26 cellular contexts compared by ENCODE assay signal in the genomic region with DNA sequence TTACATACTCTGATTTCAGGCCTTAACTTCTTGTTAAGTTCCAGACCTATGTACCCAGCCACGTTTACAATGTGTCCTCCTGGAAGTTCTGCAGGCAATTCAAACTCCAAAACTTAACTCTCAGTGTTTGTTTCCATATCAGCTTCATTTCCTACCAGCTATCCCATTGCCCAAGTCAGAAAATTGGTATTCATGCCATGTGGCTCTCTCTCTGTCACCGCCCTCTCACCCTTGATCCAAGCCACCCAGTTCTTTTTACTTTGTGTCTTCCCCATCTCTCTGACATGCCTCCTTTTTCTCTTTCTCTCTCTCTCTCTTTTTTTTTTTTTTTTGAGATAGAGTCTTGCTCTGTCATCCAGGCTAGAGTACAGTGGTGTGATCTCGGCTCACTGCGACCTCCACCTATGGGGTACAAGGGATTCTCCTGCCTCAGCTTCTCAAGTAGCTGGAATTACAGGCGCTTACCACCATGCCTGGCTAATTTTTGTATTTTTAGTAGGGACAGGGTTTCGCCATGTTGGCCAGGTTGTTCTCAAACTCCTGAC. TPM values are rescaled to one million over a fixed set of nuclear protein-coding genes. Genes with fewer than 3 reads are reported as not detected.
DNase-seq lines count a peak whose midpoint lies in the region; ATAC-seq, FAIRE-seq and TF ChIP-seq lines count a peak whose summit lies in the region.
"Had no signal": no experiment of that assay in that cellular context is flagged by ENCODE, and none has a peak within 500 bp of the region (broad histone marks: within the 10 kb centered on the region; RNA-seq: fewer than 3 reads in every experiment).

No MANE protein-coding gene starts in this region.

- H3K9me3 ChIP-seq in fibroblast of lung (ENCODE audit: control insufficient read depth, insufficient read depth, low read depth, low read length) (no peaks in the 10 kb centered on the region), MG63 (no peaks in the 10 kb centered on the region)
- H3K9me3 ChIP-seq: BLaER1, Caco-2, SK-N-SH had no signal

- no peak for FAIRE-seq in GM12891 (lab: Jason Lieb, UNC)
- FAIRE-seq: GM12878, HTR-8/SVneo had no signal

- H3K4me1 ChIP-seq in fibroblast of lung (ENCODE audit: control insufficient read depth, extremely low read depth, insufficient read depth, low read length): peaks cover 6% of the 10 kb centered on the region
- H3K4me1 ChIP-seq: BLaER1 had no signal

- H3K4me3 ChIP-seq in fibroblast of lung (replicated peaks in 1 of 4; ENCODE audit: control extremely low read depth in 1 of 4, insufficient read depth in 1 of 4, low read depth in 3 of 4, low read length in 4 of 4): no peak overlapping the region
- no peak overlapping the region for H3K4me3 ChIP-seq in MG63
- H3K4me3 ChIP-seq: BLaER1, GM12878 had no signal

- TF ChIP-seq CTCF in C4-2B (conservative IDR thresholded peaks at IDR 0.05) (no peak), fibroblast of lung (conservative IDR thresholded peaks at IDR 0.05 in 1 of 2, IDR thresholded peaks at IDR 0.05 in 1 of 2; ENCODE audit: low read depth in 1 of 2, low read length in 2 of 2) (no peak)

- DNase-seq in T-helper 1 cell (no peak), OCI-M1 (lab: John Stamatoyannopoulos, UW) (peak; percentile 31), fibroblast of lung (ENCODE audit: low read depth in 2 of 2) (no peak), GM12891 (ENCODE audit: insufficient read length, low spot score) (no peak), MG63 (no peak)
- no peak for DNase-seq in activated T-cell treated with anti-CD3 and anti-CD28 coated beads, Interleukin-2, amount 50 U/mL, for 72 hours
- DNase-seq: 8988T; Caco-2; CD4-positive, alpha-beta memory T cell; GDM1; KG1; NCI-H1105; NCI-H1436 treated with DMSO at 0.1 percent for 48 hours; NCI-H187 treated with DMSO at 0.1 percent for 48 hours; NCI-H2171 treated with DMSO at 0.1 percent for 48 hours; NCI-H345; NCI-H510A treated with DMSO at 0.1 percent for 48 hours; NCI-H748 treated with DMSO at 0.1 percent for 48 hours; PC-3; SK-N-SH; SW 1271 had no signal

- H3K27me3 Mint-ChIP-seq in T-helper 1 cell treated with Interleukin-12 subunit alpha and Interleukin-12 subunit beta and Interleukin-4 antibody, amounts not matched to agents 30 μg/mL and 1 μg/mL, for 36 hours (ENCODE audit: low read depth): no peaks in the 10 kb centered on the region
- no peaks in the 10 kb centered on the region for H3K27me3 Mint-ChIP-seq in activated T-cell treated with anti-CD3 and anti-CD28 coated beads, Interleukin-2, amount 50 U/mL, for 72 hours (ENCODE audit: low read depth)
- H3K27me3 Mint-ChIP-seq: CD4-positive, alpha-beta memory T cell had no signal

- no peak overlapping the region for H3K9ac ChIP-seq in fibroblast of lung (ENCODE audit: insufficient read depth, low read length)
- H3K9ac ChIP-seq: BLaER1, SK-N-SH had no signal

- H4K20me1 ChIP-seq in fibroblast of lung (ENCODE audit: control insufficient read depth, extremely low read depth, insufficient read depth, low read length): no peaks in the 10 kb centered on the region
- H4K20me1 ChIP-seq: BLaER1 had no signal

- no peak overlapping the region for H3K4me2 ChIP-seq in fibroblast of lung (ENCODE audit: extremely low read depth, insufficient read depth, low read length)
- H3K4me2 ChIP-seq: BLaER1, SK-N-SH had no signal

- no peaks in the 10 kb centered on the region for H3K79me2 ChIP-seq in fibroblast of lung (ENCODE audit: control insufficient read depth, insufficient read depth, low read length)

- no peaks in the 10 kb centered on the region for H3K9me3 Mint-ChIP-seq in T-helper 1 cell treated with Interleukin-12 subunit alpha and Interleukin-12 subunit beta and Interleukin-4 antibody, amounts not matched to agents 30 μg/mL and 1 μg/mL, for 36 hours
- no peaks in the 10 kb centered on the region for H3K9me3 Mint-ChIP-seq in activated T-cell treated with anti-CD3 and anti-CD28 coated beads, Interleukin-2, amount 50 U/mL, for 72 hours
- H3K9me3 Mint-ChIP-seq: CD4-positive, alpha-beta memory T cell had no signal

- peak overlapping the region; percentile 4 for H2AFZ ChIP-seq in fibroblast of lung (ENCODE audit: low read length)

- H3K36me3 ChIP-seq in fibroblast of lung (ENCODE audit: control insufficient read depth, insufficient read depth, low read length) (no peaks in the 10 kb centered on the region), MG63 (no peaks in the 10 kb centered on the region)
- H3K36me3 ChIP-seq: BLaER1 had no signal

- peak overlapping the region; percentile 38 for H3K27ac Mint-ChIP-seq in T-helper 1 cell treated with Interleukin-12 subunit alpha and Interleukin-12 subunit beta and Interleukin-4 antibody, amounts not matched to agents 30 μg/mL and 1 μg/mL, for 36 hours
- H3K27ac Mint-ChIP-seq in activated T-cell treated with anti-CD3 and anti-CD28 coated beads, Interleukin-2, amount 50 U/mL, for 72 hours: no peak overlapping the region

- H3K27me3 ChIP-seq in fibroblast of lung (ENCODE audit: control insufficient read depth, insufficient read depth, low read length) (no peaks in the 10 kb centered on the region), MG63 (no peaks in the 10 kb centered on the region)
- H3K27me3 ChIP-seq: BLaER1 had no signal

- H3K4me3 Mint-ChIP-seq in T-helper 1 cell treated with Interleukin-12 subunit alpha and Interleukin-12 subunit beta and Interleukin-4 antibody, amounts not matched to agents 30 μg/mL and 1 μg/mL, for 36 hours: no peak overlapping the region
- H3K4me3 Mint-ChIP-seq in activated T-cell treated with anti-CD3 and anti-CD28 coated beads, Interleukin-2, amount 50 U/mL, for 72 hours: no peak overlapping the region
- H3K4me3 Mint-ChIP-seq: CD4-positive, alpha-beta memory T cell had no signal

- no peak for TF ChIP-seq POLR2A in GM12891 (IDR thresholded peaks at IDR 0.05; ENCODE audit: low read depth, low read length)

- H3K27ac ChIP-seq in C4-2B (peak overlapping the region; percentile 39; the same call in 1 of the 2 replicates), fibroblast of lung (ENCODE audit: insufficient read depth, low read length) (no peak overlapping the region)
- H3K27ac ChIP-seq: BLaER1 had no signal

- no peak for ATAC-seq in activated T-cell treated with anti-CD3 and anti-CD28 coated beads, Interleukin-2, amount 50 U/mL, for 72 hours (replicated peaks in 1 of 2)
- ATAC-seq: GM12878, PC-3 had no signal

- H3K36me3 Mint-ChIP-seq in T-helper 1 cell treated with Interleukin-12 subunit alpha and Interleukin-12 subunit beta and Interleukin-4 antibody, amounts not matched to agents 30 μg/mL and 1 μg/mL, for 36 hours (ENCODE audit: low read depth): peaks cover 3% of the 10 kb centered on the region
- H3K36me3 Mint-ChIP-seq in activated T-cell treated with anti-CD3 and anti-CD28 coated beads, Interleukin-2, amount 50 U/mL, for 72 hours (ENCODE audit: insufficient read depth in 2 of 2): no peaks in the 10 kb centered on the region
- H3K36me3 Mint-ChIP-seq: CD4-positive, alpha-beta memory T cell had no signal

- peaks cover 22% of the 10 kb centered on the region for H3K4me1 Mint-ChIP-seq in T-helper 1 cell treated with Interleukin-12 subunit alpha and Interleukin-12 subunit beta and Interleukin-4 antibody, amounts not matched to agents 30 μg/mL and 1 μg/mL, for 36 hours (ENCODE audit: low read depth)
- H3K4me1 Mint-ChIP-seq in activated T-cell treated with anti-CD3 and anti-CD28 coated beads, Interleukin-2, amount 50 U/mL, for 72 hours (ENCODE audit: low read depth): peaks cover 26% of the 10 kb centered on the region

TF ChIP-seq in GM12891, 5 proteins besides CTCF, POLR2A, EP300 and RAD21:
- TF ChIP-seq SPI1 (IDR thresholded peaks at IDR 0.05; ENCODE audit: low read depth, low read length): no peak
- no peak for TF ChIP-seq TAF1 (IDR thresholded peaks at IDR 0.05; ENCODE audit: low read depth, low read length)
- TF ChIP-seq POU2F2 (IDR thresholded peaks at IDR 0.05; ENCODE audit: low read depth, low read length): no peak
- TF ChIP-seq POLR2AphosphoS5 (IDR thresholded peaks at IDR 0.05; ENCODE audit: low read depth, low read length): no peak
- TF ChIP-seq PAX5 (IDR thresholded peaks at IDR 0.05; ENCODE audit: insufficient read depth, low read length, severe bottlenecking): no peak

RNA-seq across cellular contexts. Expression of a gene that starts 33.9 kb away (rescaled TPM):
- 31.6 and 37.0 TPM in 2 replicates for total RNA-seq in fibroblast of lung
- 11.4 and 24.1 TPM in 2 replicates for polyA plus RNA-seq in fibroblast of lung
- polyA plus RNA-seq in fibroblast of lung (2012): 8.0 and 15.6 TPM in 2 replicates
- polyA minus RNA-seq in fibroblast of lung (ENCODE audit: low replicate concordance): 3.1 TPM in 1 of 2 replicates, not detected in the other
- polyA plus RNA-seq in GM12891 (2012; ENCODE audit: low read depth, missing spikeins): 0.69 TPM
- 66.5 and 99.5 TPM in 2 replicates for total RNA-seq in MG63 (2014; rRNA removed; shearing (Covaris generic); ENCODE audit: low replicate concordance)
- total RNA-seq in activated T-cell treated with anti-CD3 and anti-CD28 coated beads, Interleukin-2, amount 50 U/mL, for 72 hours: 10 to 100 TPM; 12.1 to 13.5 TPM
